2 cellular contexts compared by ENCODE assay signal in genomic region chr20:53599378-53599777, GRCh38.
TF ChIP-seq lines count a peak whose summit lies in the region.

No MANE protein-coding gene starts in this region.

TF ChIP-seq in HepG2, 621 proteins besides CTCF, POLR2A, EP300 and RAD21 (continued from another document):
- 0 out of 2 replicates have a peak, but pooled peaks have one; percentile 47 for TF ChIP-seq ZNF101 (CRISPR knock-in tag; IDR thresholded peaks at IDR 0.05; ENCODE audit: borderline replicate concordance, low read depth)
- peak; percentile 34; the same call in 1 of the 2 replicates for TF ChIP-seq SALL1 (CRISPR knock-in tag; IDR thresholded peaks at IDR 0.05)

TF ChIP-seq in WTC11, 78 proteins besides CTCF, POLR2A, EP300 and RAD21 (continued from another document):
- no peak for TF ChIP-seq ZNF512 (CRISPR knock-in tag; IDR thresholded peaks at IDR 0.05; ENCODE audit: borderline replicate concordance)
- no peak for TF ChIP-seq ZNF121 (CRISPR knock-in tag; IDR thresholded peaks at IDR 0.05)
- no peak for TF ChIP-seq USF1 (CRISPR knock-in tag; IDR thresholded peaks at IDR 0.05)
- no peak for TF ChIP-seq USF2 (CRISPR knock-in tag; IDR thresholded peaks at IDR 0.05)
